27 cellular contexts compared by ENCODE assay signal in genomic region chr21:16570856-16571255, GRCh38.
DNase-seq lines count a peak whose midpoint lies in the region; ATAC-seq, FAIRE-seq and TF ChIP-seq lines count a peak whose summit lies in the region.
"Had no signal": no experiment of that assay in that cellular context is flagged by ENCODE, and none has a peak within 500 bp of the region (broad histone marks: within the 10 kb centered on the region; RNA-seq: fewer than 3 reads in every experiment).

No MANE protein-coding gene starts in this region.

- H3K9me1 ChIP-seq in IMR-90 (ENCODE audit: insufficient read depth, low read length): no peaks in the 10 kb centered on the region; the same call in 1 of the 2 replicates

- TF ChIP-seq CTCF in IMR-90 (conservative IDR thresholded peaks at IDR 0.05; ENCODE audit: low read depth, low read length): no peak
- no peak for TF ChIP-seq CTCF in astrocyte (IDR thresholded peaks at IDR 0.05; ENCODE audit: insufficient read depth, low read depth, low read length)
- no peak for TF ChIP-seq CTCF in smooth muscle cell (IDR thresholded peaks at IDR 0.05; ENCODE audit: borderline replicate concordance, insufficient read depth, poor library complexity, severe bottlenecking)

- H3K79me2 ChIP-seq in astrocyte (ENCODE audit: insufficient read depth, low read length): no peaks in the 10 kb centered on the region
- H3K79me2 ChIP-seq in smooth muscle cell (ENCODE audit: low read depth): no peaks in the 10 kb centered on the region

- intact Hi-C loops in IMR-90 (cut with micrococcal nuclease): loop anchor here (5.0 kb wide), 1 partner anchor 34 kb away; no protein-coding TSS in a partner anchor

- TF ChIP-seq POLR2A in IMR-90 (IDR thresholded peaks at IDR 0.05; ENCODE audit: low read depth, low read length): no peak

- H3K27me3 ChIP-seq in IMR-90 (ENCODE audit: control insufficient read depth, insufficient read depth, low read length): no peaks in the 10 kb centered on the region
- H3K27me3 ChIP-seq in astrocyte (ENCODE audit: insufficient read depth, low read length): no peaks in the 10 kb centered on the region
- no peaks in the 10 kb centered on the region for H3K27me3 ChIP-seq in smooth muscle cell (ENCODE audit: low read depth)
- H3K27me3 ChIP-seq: breast epithelium, transverse colon had no signal

- H2AK9ac ChIP-seq in IMR-90 (replicated peaks; ENCODE audit: low read depth, low read length, poor library complexity): no peak overlapping the region

- H3K56ac ChIP-seq in IMR-90 (ENCODE audit: extremely low read depth, insufficient read depth, low read length): no peak overlapping the region

- no peak for FAIRE-seq in astrocyte (lab: Jason Lieb, UNC)

- H3F3A ChIP-seq in smooth muscle cell (ENCODE audit: low read depth): no peaks in the 10 kb centered on the region

- POLR2A ChIA-PET in IMR-90 (lab: Charles Lee; ENCODE audit: unreplicated experiment): no interaction called here

- peak overlapping the region; percentile 52; the same call in 1 of the 2 replicates for H3K23ac ChIP-seq in IMR-90 (ENCODE audit: low read depth, low read length)

- peak overlapping the region; percentile 70 for H3K4me2 ChIP-seq in IMR-90 (ENCODE audit: low read depth, low read length)
- peak overlapping the region; percentile 61 for H3K4me2 ChIP-seq in astrocyte (ENCODE audit: low read length)
- no peak overlapping the region for H3K4me2 ChIP-seq in smooth muscle cell

- no peak for TF ChIP-seq RAD21 in IMR-90 (IDR thresholded peaks at IDR 0.05; ENCODE audit: low read length)

- H4K20me1 ChIP-seq in IMR-90 (ENCODE audit: insufficient read depth, low read length) (no peaks in the 10 kb centered on the region), astrocyte (ENCODE audit: insufficient read depth, low read length) (no peaks in the 10 kb centered on the region), smooth muscle cell (ENCODE audit: low read depth) (no peaks in the 10 kb centered on the region)

- no peaks in the 10 kb centered on the region for H3K9me3 ChIP-seq in IMR-90 (ENCODE audit: control insufficient read depth, insufficient read depth, low read length)
- no peaks in the 10 kb centered on the region for H3K9me3 ChIP-seq in astrocyte (ENCODE audit: insufficient read depth, low read depth, low read length)
- no peaks in the 10 kb centered on the region for H3K9me3 ChIP-seq in mesodermal cell (ENCODE audit: control insufficient read depth, low read length)
- H3K9me3 ChIP-seq in smooth muscle cell (replicated peaks; ENCODE audit: low read depth): no peaks in the 10 kb centered on the region
- H3K9me3 ChIP-seq: breast epithelium, transverse colon had no signal

- H3K36me3 ChIP-seq in IMR-90 (ENCODE audit: control insufficient read depth, insufficient read depth, low read length) (no peaks in the 10 kb centered on the region), astrocyte (ENCODE audit: insufficient read depth, low read length) (no peaks in the 10 kb centered on the region), mesodermal cell (ENCODE audit: control insufficient read depth, insufficient read depth, low read length) (no peaks in the 10 kb centered on the region), smooth muscle cell (ENCODE audit: low read depth) (no peaks in the 10 kb centered on the region)
- H3K36me3 ChIP-seq: breast epithelium, transverse colon had no signal

- H2BK15ac ChIP-seq in IMR-90 (ENCODE audit: low read depth, low read length): peak overlapping the region; percentile 65; the same call in 1 of the 3 replicates

- dilution Hi-C loops in IMR-90 (cut with HindIII; ENCODE audit: low sequenced_read_pairs, unreplicated experiment): no loop called here

- BruUV-seq in IMR-90 (replicated peaks; lab: Mats Ljungman, UMichigan): no TSS peak

- H3K27ac ChIP-seq in IMR-90 (ENCODE audit: insufficient read depth, low read length) (peak overlapping the region; percentile 27; the same call in 1 of the 2 replicates), astrocyte (ENCODE audit: low read depth, low read length) (peak overlapping the region; percentile 52), mesodermal cell (ENCODE audit: low read depth, low read length, severe bottlenecking) (peak overlapping the region; percentile 13), smooth muscle cell (ENCODE audit: low read depth) (peak overlapping the region; percentile 73)
- H3K27ac ChIP-seq: breast epithelium had no signal

- peak overlapping the region; percentile 63 for H3K27ac Mint-ChIP-seq in astrocyte (ENCODE audit: unreplicated experiment)
- H3K27ac Mint-ChIP-seq: activated naive CD8-positive, alpha-beta T cell treated with anti-CD3 and anti-CD28 coated beads for 36 hours; activated T-helper 1 cell treated with anti-CD3 and anti-CD28 coated beads, Interleukin-12 subunit alpha, Interleukin-12 subunit beta, Interleukin-2, Interleukin-4 antibody, amounts not matched to agents 30 ng/mL and 10 ng/mL and 1 ng/mL, durations not matched to agents 14 hours and 24 hours and 36 hours; CD8-positive, alpha-beta T cell; stimulated activated naive CD8-positive, alpha-beta T cell treated with anti-CD3 and anti-CD28 coated beads, Interleukin-15, Interleukin-2, amounts not matched to agents 100 ng/mL and 50 ng/mL, for 24 hours; T-helper 1 cell treated with Interleukin-12 subunit alpha and Interleukin-12 subunit beta and Interleukin-4 antibody, amounts not matched to agents 30 μg/mL and 1 μg/mL, for 36 hours had no signal

- H4K5ac ChIP-seq in IMR-90 (ENCODE audit: low read depth, low read length): no peak overlapping the region

- CTCF ChIA-PET in IMR-90 (lab: Yijun Ruan, JAX): no interaction called here

- H3K4me1 ChIP-seq in IMR-90 (ENCODE audit: control insufficient read depth, insufficient read depth, low read length): peaks cover 8% of the 10 kb centered on the region; the same call in 1 of the 2 replicates
- peaks cover 34% of the 10 kb centered on the region for H3K4me1 ChIP-seq in astrocyte (ENCODE audit: insufficient read depth, low read length)
- peaks cover 22% of the 10 kb centered on the region for H3K4me1 ChIP-seq in mesodermal cell (ENCODE audit: control insufficient read depth, insufficient read depth, low read length, poor library complexity, severe bottlenecking)
- peaks cover 8% of the 10 kb centered on the region for H3K4me1 ChIP-seq in smooth muscle cell (ENCODE audit: low read depth)
- H3K4me1 ChIP-seq: breast epithelium, transverse colon had no signal

- 0 out of 2 replicates have a peak overlapping the region, but pooled peaks have one; percentile 32 for H4K91ac ChIP-seq in IMR-90 (ENCODE audit: insufficient read depth, low read depth, low read length)

- DNase-seq in IMR-90: no peak
- peak; percentile 59 for DNase-seq in astrocyte (ENCODE audit: low read depth)
- DNase-seq in smooth muscle cell (lab: John Stamatoyannopoulos, UW; ENCODE audit: unreplicated experiment): no peak
- no peak for DNase-seq in activated gamma-delta T cell treated with Interleukin-2 at 50 U/mL for 16 hours
- no peak for DNase-seq in EL
- DNase-seq: activated CD4-positive, alpha-beta T cell treated with anti-CD3 and anti-CD28 coated beads for 4 hours; activated naive CD8-positive, alpha-beta T cell treated with anti-CD3 and anti-CD28 coated beads for 36 hours; AML-193; CD8-positive, alpha-beta T cell; cortex of kidney; Kasumi-1; left ventricle myocardium superior; NCI-H1092 treated with DMSO at 0.1 percent for 48 hours; NCI-H2029; NCI-H2227 treated with DMSO at 0.1 percent for 48 hours; NCI-H748 treated with DMSO at 0.1 percent for 48 hours; OCI-M1; SHP77; stimulated activated CD4-positive, alpha-beta T cell treated with anti-CD3 and anti-CD28 coated beads, Interleukin-12 subunit alpha, Interleukin-12 subunit beta, amount 100 ng/mL, for 4 hours; transverse colon had no signal

- ATAC-seq in IMR-90 (ENCODE audit: low read depth) (no peak), HG03039 (IDR thresholded peaks at IDR 0.05; ENCODE audit: unreplicated experiment) (no peak), GM19452 (IDR thresholded peaks at IDR 0.05; ENCODE audit: unreplicated experiment) (no peak)
- ATAC-seq: CD8-positive, alpha-beta T cell; left ventricle myocardium superior had no signal

- peak overlapping the region; percentile 77 for H3K4ac ChIP-seq in IMR-90 (ENCODE audit: low read depth, low read length)

- no peaks in the 10 kb centered on the region for H3K27me3 Mint-ChIP-seq in astrocyte (ENCODE audit: low read depth, unreplicated experiment)
- H3K27me3 Mint-ChIP-seq: activated naive CD8-positive, alpha-beta T cell treated with anti-CD3 and anti-CD28 coated beads for 36 hours; stimulated activated naive CD8-positive, alpha-beta T cell treated with anti-CD3 and anti-CD28 coated beads, Interleukin-15, Interleukin-2, amounts not matched to agents 100 ng/mL and 50 ng/mL, for 24 hours had no signal

- peak overlapping the region; percentile 82 for H2BK120ac ChIP-seq in IMR-90 (ENCODE audit: low read depth, low read length)

- no peak overlapping the region for H2AK5ac ChIP-seq in IMR-90 (ENCODE audit: low read depth, low read length)

- H3K36me3 Mint-ChIP-seq in astrocyte (ENCODE audit: low read depth, unreplicated experiment): no peaks in the 10 kb centered on the region
- H3K36me3 Mint-ChIP-seq: activated naive CD8-positive, alpha-beta T cell treated with anti-CD3 and anti-CD28 coated beads for 36 hours; CD8-positive, alpha-beta T cell had no signal

- no peak overlapping the region for H3K14ac ChIP-seq in IMR-90 (replicated peaks; ENCODE audit: low read depth, low read length)

- peak overlapping the region; percentile 23 for H3K4me3 Mint-ChIP-seq in astrocyte (ENCODE audit: unreplicated experiment)
- H3K4me3 Mint-ChIP-seq: activated naive CD8-positive, alpha-beta T cell treated with anti-CD3 and anti-CD28 coated beads for 36 hours; activated T-helper 1 cell treated with anti-CD3 and anti-CD28 coated beads, Interleukin-12 subunit alpha, Interleukin-12 subunit beta, Interleukin-2, Interleukin-4 antibody, amounts not matched to agents 30 ng/mL and 10 ng/mL and 1 ng/mL, durations not matched to agents 14 hours and 24 hours and 36 hours; CD8-positive, alpha-beta T cell; stimulated activated naive CD8-positive, alpha-beta T cell treated with anti-CD3 and anti-CD28 coated beads, Interleukin-15, Interleukin-2, amounts not matched to agents 100 ng/mL and 50 ng/mL, for 24 hours; T-helper 1 cell treated with Interleukin-12 subunit alpha and Interleukin-12 subunit beta and Interleukin-4 antibody, amounts not matched to agents 30 μg/mL and 1 μg/mL, for 36 hours had no signal

- H3K9me3 Mint-ChIP-seq in astrocyte (ENCODE audit: unreplicated experiment): no peaks in the 10 kb centered on the region
- H3K9me3 Mint-ChIP-seq: activated naive CD8-positive, alpha-beta T cell treated with anti-CD3 and anti-CD28 coated beads for 36 hours had no signal

- H2BK5ac ChIP-seq in IMR-90 (ENCODE audit: low read depth, low read length, poor library complexity, severe bottlenecking): peak overlapping the region; percentile 95

- no peak overlapping the region for H3K4me3 ChIP-seq in IMR-90 (ENCODE audit: insufficient read depth, low read depth, low read length)
- no peak overlapping the region for H3K4me3 ChIP-seq in astrocyte (ENCODE audit: insufficient read depth, low read depth, low read length)
- no peak overlapping the region for H3K4me3 ChIP-seq in mesodermal cell (ENCODE audit: extremely low read depth, insufficient read depth, low read length, poor library complexity, severe bottlenecking)
- H3K4me3 ChIP-seq in smooth muscle cell: no peak overlapping the region
- H3K4me3 ChIP-seq: breast epithelium, transverse colon had no signal

- WGBS in IMR-90 (ENCODE audit: extremely low coverage in 2 of 2, insufficient read length in 1 of 2), 2 experiments: no CpG with 5 or more reads among the region's 3 CpGs
- 96 to 100% methylated on average over 1 to 2 of the region's 3 CpGs for WGBS in mesodermal cell (ENCODE audit: insufficient coverage in 2 of 2), 2 experiments
- 70% methylated on average over 3 of the region's 3 CpGs for WGBS in smooth muscle cell (ENCODE audit: low lambda C conversion rate)

- in situ Hi-C loops in IMR-90 (cut with MboI; ENCODE audit: low sequenced_read_pairs): loop anchor here (25.0 kb wide), 1 partner anchor 891 kb away; no protein-coding TSS in a partner anchor

- H3K18ac ChIP-seq in IMR-90 (ENCODE audit: low read depth, low read length): peak overlapping the region; percentile 63; the same call in 1 of the 2 replicates

- no peak overlapping the region; the same call in 1 of the 2 replicates for H2BK20ac ChIP-seq in IMR-90 (ENCODE audit: low read depth, low read length)

- peaks cover 53% of the 10 kb centered on the region for H3K4me1 Mint-ChIP-seq in astrocyte (ENCODE audit: low read depth, unreplicated experiment)
- H3K4me1 Mint-ChIP-seq: activated naive CD8-positive, alpha-beta T cell treated with anti-CD3 and anti-CD28 coated beads for 36 hours had no signal

- no peak overlapping the region for H2AFZ ChIP-seq in IMR-90 (replicated peaks; ENCODE audit: low read length, poor library complexity)
- no peak overlapping the region for H2AFZ ChIP-seq in astrocyte (ENCODE audit: low read depth, low read length)
- no peak overlapping the region for H2AFZ ChIP-seq in smooth muscle cell (ENCODE audit: low read depth)

- H4K8ac ChIP-seq in IMR-90 (ENCODE audit: low read depth in 2 of 2, low read length in 2 of 2): peak overlapping the region in 1 of 2 experiments; percentile 27; a peak in 1 of 4 replicates

- no peaks in the 10 kb centered on the region for H3K79me1 ChIP-seq in IMR-90 (ENCODE audit: low read depth in 1 of 2, low read length in 2 of 2)

- H3K9ac ChIP-seq in IMR-90 (ENCODE audit: low read depth, low read length) (no peak overlapping the region), astrocyte (ENCODE audit: low read length) (no peak overlapping the region), smooth muscle cell (ENCODE audit: low read depth) (no peak overlapping the region)

Comparison
In these comparisons a context has a peak if more than half of its experiments do, and no peak if none do; other contexts are left out.
1. H3K27ac ChIP-seq: peak in every context shown above with its lines; median percentile 73 in smooth muscle cell; 52 in astrocyte; 27 in IMR-90; 13 in mesodermal cell.